In genomic region chr15:83446904-83447708, GRCh38 we compare ENCODE assay signal across 8 cellular contexts. TPM values are rescaled to one million over a fixed set of nuclear protein-coding genes. Genes with fewer than 3 reads are reported as not detected.
DNase-seq lines count a peak whose midpoint lies in the region; ATAC-seq and TF ChIP-seq lines count a peak whose summit lies in the region.

SH3GL3 (plus strand) TSS chr15:83447341; CDS start chr15:83447534, 193 bp downstream.

- H3K36me3 ChIP-seq in prostate gland: no peaks in the 10 kb centered on the region
- no peaks in the 10 kb centered on the region for H3K36me3 ChIP-seq in aorta (ENCODE audit: control insufficient read depth in 1 of 2, insufficient read depth in 2 of 2, low read length in 1 of 2)

- peak within 1 kb of the TSS; percentile 87 to 95 (median 93) for H3K4me3 Mint-ChIP-seq in brain

- H3K27me3 Mint-ChIP-seq in brain: peaks cover 27% of the 10 kb centered on the region

- intact Hi-C loops in prostate gland (cut with DNase I) (loop anchor here (10.0 kb wide), 1 partner anchor 298 kb away; no protein-coding TSS in a partner anchor), aorta (cut with DNase I) (loop anchor here in 1 of 2 donors (10.0 kb wide), 1 partner anchor 298 kb away; no protein-coding TSS in a partner anchor)

- peaks cover 26% of the 10 kb centered on the region for H3K4me1 Mint-ChIP-seq in brain

- ATAC-seq in HG03039 (IDR thresholded peaks at IDR 0.05; ENCODE audit: unreplicated experiment) (peak; percentile 56), SK-N-SH treated with all-trans-retinoic acid at 6 μM for 48 hours (peak; percentile 98), aorta (ENCODE audit: low FRiP score) (peak; percentile 94)

- H3K36me3 Mint-ChIP-seq in brain: no peaks in the 10 kb centered on the region

- H3K9me3 Mint-ChIP-seq in brain: peaks cover 0 to 10% (median 9%) of the 10 kb centered on the region in 5 experiments

- H3K27me3 ChIP-seq in prostate gland (replicated peaks; ENCODE audit: insufficient read depth) (no peaks in the 10 kb centered on the region), aorta (ENCODE audit: control insufficient read depth in 1 of 2, insufficient read depth in 2 of 2, low read length in 1 of 2) (no peaks in the 10 kb centered on the region)

- 2% methylated on average over 42 of the region's 68 CpGs for WGBS in prostate gland
- WGBS in aorta, 2 donors: 0 to 1% methylated on average over 66 to 68 of the region's 68 CpGs

- H3K27ac Mint-ChIP-seq in brain: peak within 1 kb of the TSS; percentile 67 to 98 (median 95)

- peak within 1 kb of the TSS; percentile 31 to 40 for H3K4me3 ChIP-seq in prostate gland
- peak within 1 kb of the TSS; percentile 5 to 70 for H3K4me3 ChIP-seq in aorta (ENCODE audit: low read length in 2 of 2)

- H3K27ac ChIP-seq in prostate gland: no peak within 1 kb of the TSS
- H3K27ac ChIP-seq in aorta (ENCODE audit: low read depth in 1 of 2, low read length in 2 of 2): no peak within 1 kb of the TSS

- peaks cover 6% of the 10 kb centered on the region for H3K4me1 ChIP-seq in prostate gland (replicated peaks)
- no peaks in the 10 kb centered on the region for H3K4me1 ChIP-seq in aorta (ENCODE audit: control insufficient read depth in 1 of 2, insufficient read depth in 2 of 2, low read length in 2 of 2)

- no peaks in the 10 kb centered on the region for H3K9me3 ChIP-seq in prostate gland
- no peaks in the 10 kb centered on the region for H3K9me3 ChIP-seq in aorta (ENCODE audit: control insufficient read depth, low read length)

- DNase-seq in C1 segment of cervical spinal cord (lab: John Stamatoyannopoulos, UW): peak in 13 of 14 donors; percentile 50 to 94 (median 85)
- peak; percentile 89 to 91 for DNase-seq in hippocampal formation (lab: John Stamatoyannopoulos, UW)
- DNase-seq in prostate gland (ENCODE audit: low spot score): peak; percentile 81
- peak; percentile 85 to 95 for DNase-seq in aorta
- DNase-seq in NCI-H2107 (lab: John Stamatoyannopoulos, UW): no peak

- TF ChIP-seq CTCF in brain (conservative IDR thresholded peaks at IDR 0.05): peak; percentile 49 to 67
- peak in 3 of 4 experiments; percentile 10 to 38 (median 29) for TF ChIP-seq CTCF in prostate gland (IDR thresholded peaks at IDR 0.05)

- TF ChIP-seq POLR2A in prostate gland (IDR thresholded peaks at IDR 0.05): no peak

TF ChIP-seq in SK-N-SH treated with all-trans-retinoic acid at 6 μM for 48 hours, 23 proteins besides CTCF, POLR2A, EP300 and RAD21:
- TF ChIP-seq, protein P1, sequence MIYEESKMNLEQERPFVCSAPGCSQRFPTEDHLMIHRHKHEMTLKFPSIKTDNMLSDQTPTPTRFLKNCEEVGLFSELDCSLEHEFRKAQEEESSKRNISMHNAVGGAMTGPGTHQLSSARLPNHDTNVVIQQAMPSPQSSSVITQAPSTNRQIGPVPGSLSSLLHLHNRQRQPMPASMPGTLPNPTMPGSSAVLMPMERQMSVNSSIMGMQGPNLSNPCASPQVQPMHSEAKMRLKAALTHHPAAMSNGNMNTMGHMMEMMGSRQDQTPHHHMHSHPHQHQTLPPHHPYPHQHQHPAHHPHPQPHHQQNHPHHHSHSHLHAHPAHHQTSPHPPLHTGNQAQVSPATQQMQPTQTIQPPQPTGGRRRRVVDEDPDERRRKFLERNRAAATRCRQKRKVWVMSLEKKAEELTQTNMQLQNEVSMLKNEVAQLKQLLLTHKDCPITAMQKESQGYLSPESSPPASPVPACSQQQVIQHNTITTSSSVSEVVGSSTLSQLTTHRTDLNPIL (CRISPR knock-in tag; IDR thresholded peaks at IDR 0.05; ENCODE audit: low read depth): no peak
- TF ChIP-seq CSDC2 (CRISPR knock-in tag; IDR thresholded peaks at IDR 0.05): no peak

RNA-seq across cellular contexts. Expression of gene SH3GL3, which starts in this region (rescaled TPM):
- polyA plus RNA-seq in brain (ENCODE audit: insufficient read depth, low read depth, low replicate concordance): 16.8 TPM
- 1 to 10 TPM; 2.2 to 7.4 TPM for total RNA-seq in prostate gland
- total RNA-seq in aorta: under 1 TPM; 0.48 to 0.62 TPM
- polyA plus RNA-seq in aorta: not detected

Comparison
In these comparisons a context has a peak if more than half of its experiments do, and no peak if none do; other contexts are left out.
1. RNA of gene SH3GL3 (polyA plus RNA-seq): 16.8 TPM in brain (single experiment); not detected in aorta; every median in the first group is over 10 times any median in the second.
2. Peak in DNase-seq, ATAC-seq and H3K4me3 ChIP-seq in aorta; RNA of the gene not detected or under 1 TPM.
3. Peak in every context shown above with its lines, with median percentiles within 50 percentile points of each other: ATAC-seq.